ENCODE assay signal across 18 cellular contexts in genomic region chr1:227242811-227243682, GRCh38.
A peak's percentile ranks its signal among the peaks of the same experiment; 100 is the strongest.
DNase-seq lines count a peak whose midpoint lies in the region; ATAC-seq, FAIRE-seq and TF ChIP-seq lines count a peak whose summit lies in the region.
"Had no signal": no experiment of that assay in that cellular context is flagged by ENCODE, and none has a peak within 500 bp of the region (broad histone marks: within the 10 kb centered on the region; RNA-seq: fewer than 3 reads in every experiment).

No MANE protein-coding gene starts in this region.

- peak; percentile 49 for FAIRE-seq in frontal cortex (lab: Jason Lieb, UNC)

- peak overlapping the region; percentile 56 to 78 for H3K9ac ChIP-seq in liver (ENCODE audit: low read depth in 1 of 2, low read length in 2 of 2)

- TF ChIP-seq CTCF in liver (IDR thresholded peaks at IDR 0.05; ENCODE audit: low read depth, low read length, missing input control) = no peak

- peak overlapping the region; percentile 40 to 70 (median 44) for H3K4me3 ChIP-seq in liver (ENCODE audit: low read depth in 1 of 3, low read length in 3 of 3)

- no peaks in the 10 kb centered on the region for H3K27me3 ChIP-seq in liver (ENCODE audit: control insufficient read depth in 4 of 4, insufficient read depth in 4 of 4, low read length in 3 of 4)

- peaks cover 8 to 37% (median 14%) of the 10 kb centered on the region in 4 donors for H3K4me1 ChIP-seq in liver (ENCODE audit: control insufficient read depth in 4 of 4, insufficient read depth in 4 of 4, low read length in 3 of 4)

- H3K9me3 ChIP-seq in liver (ENCODE audit: control insufficient read depth in 4 of 4, low read length in 3 of 4) = no peaks in the 10 kb centered on the region

- ATAC-seq in GM18858 (IDR thresholded peaks at IDR 0.05; ENCODE audit: unreplicated experiment) = no peak
- ATAC-seq: effector memory CD8-positive, alpha-beta T cell; natural killer cell had no signal

- DNase-seq in EH (ENCODE audit: low read depth) = peak; percentile 10
- peak; percentile 44 for DNase-seq in M059J (ENCODE audit: low read depth)
- no peak for DNase-seq in frontal cortex (ENCODE audit: low spot score in 2 of 2)
- no peak for DNase-seq in NCI-H128 (lab: John Stamatoyannopoulos, UW; ENCODE audit: unreplicated experiment)
- DNase-seq in NCI-H226 = no peak
- no peak for DNase-seq in nucleus accumbens (lab: John Stamatoyannopoulos, UW)
- DNase-seq: activated CD8-positive, alpha-beta memory T cell treated with anti-CD3 and anti-CD28 coated beads, Interleukin-2, amount 50 U/mL, for 48 hours; activated gamma-delta T cell treated with Interleukin-2 at 50 U/mL for 16 hours; anterior cingulate cortex; CD4-positive, alpha-beta T cell; effector memory CD8-positive, alpha-beta T cell; KBM-7; natural killer cell; NCI-H1092; NCI-H2081 treated with DMSO at 0.1 percent for 48 hours; NCI-H510A had no signal

- H3K27ac ChIP-seq in liver (ENCODE audit: low read depth in 1 of 2, low read length in 2 of 2) = peak overlapping the region; percentile 80

- no peak for TF ChIP-seq RAD21 in liver (IDR thresholded peaks at IDR 0.05)

- WGBS in liver = 44% methylated on average over 2 of the region's 2 CpGs

- no peaks in the 10 kb centered on the region for H3K36me3 ChIP-seq in liver (ENCODE audit: control insufficient read depth in 4 of 4, insufficient read depth in 3 of 4, low read depth in 1 of 4, low read length in 3 of 4)

TF ChIP-seq in liver, 16 proteins besides CTCF, POLR2A, EP300 and RAD21:
- TF ChIP-seq TAF1 (conservative IDR thresholded peaks at IDR 0.05) (no peak), HNF4A (conservative IDR thresholded peaks at IDR 0.05) (peak in 1 of 2 donors; percentile 2), GABPA (IDR thresholded peaks at IDR 0.05 in 1 of 2, conservative IDR thresholded peaks at IDR 0.05 in 1 of 2) (no peak), YY1 (IDR thresholded peaks at IDR 0.05) (peak; percentile 75)

Comparison
In these comparisons a context has a peak if more than half of its experiments do, and no peak if none do; other contexts are left out.
1. DNase-seq: peak in EH (single experiment) and M059J (single experiment); none in frontal cortex (0 of 2), NCI-H128 (single experiment), NCI-H226 (single experiment) and nucleus accumbens (0 of 56).